ENCODE assay signal across 20 cellular contexts in the genomic region with DNA sequence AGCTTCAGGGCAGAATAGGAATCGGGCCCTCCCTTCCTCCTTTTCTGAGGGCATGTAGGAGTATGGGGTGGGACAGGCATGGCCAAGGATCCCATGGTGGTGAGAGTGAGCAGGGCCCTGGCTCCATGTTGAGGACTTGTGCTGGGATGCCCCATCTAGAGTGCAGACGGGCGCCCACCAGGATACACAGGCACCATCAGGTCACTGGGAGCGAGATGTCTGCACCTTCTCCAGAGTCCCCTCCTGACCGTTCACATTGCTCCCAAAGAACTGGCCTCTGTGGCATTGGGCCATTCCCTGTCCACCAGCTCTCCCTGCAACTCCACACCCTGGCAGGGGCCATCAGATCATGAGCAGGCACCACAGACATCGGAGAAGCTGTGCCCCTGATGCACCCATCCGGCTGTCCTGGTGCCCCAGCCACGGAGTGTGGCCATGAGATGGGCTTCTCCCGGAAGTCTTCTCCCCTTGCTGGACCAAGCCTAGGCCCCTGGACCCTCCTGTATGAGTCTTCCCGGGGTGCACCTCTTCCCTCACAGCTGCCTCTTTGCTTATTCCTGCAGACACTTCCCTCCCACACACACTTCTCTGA.
A peak's percentile ranks its signal among the peaks of the same experiment; 100 is the strongest.
DNase-seq lines count a peak whose midpoint lies in the region; ATAC-seq and TF ChIP-seq lines count a peak whose summit lies in the region.
"Had no signal": no experiment of that assay in that cellular context is flagged by ENCODE, and none has a peak within 500 bp of the region (broad histone marks: within the 10 kb centered on the region; RNA-seq: fewer than 3 reads in every experiment).

No MANE protein-coding gene starts in this region.

- no CpG with 5 or more reads among the region's 10 CpGs for WGBS in neuronal stem cell (ENCODE audit: extremely low coverage in 2 of 2, insufficient read length in 2 of 2, insufficient replicate concordance in 1 of 2), 2 donors
- 80 to 85% methylated on average over 10 of the region's 10 CpGs for WGBS in aorta, 2 donors

- H3K4me3 ChIP-seq in neuronal stem cell (ENCODE audit: low read length in 2 of 2), result no peak overlapping the region
- no peak overlapping the region for H3K4me3 ChIP-seq in aorta (ENCODE audit: low read length in 2 of 2)
- H3K4me3 ChIP-seq: A549; BLaER1 treated with 17β-estradiol and CSF1 and Interleukin-3, amounts not matched to agents 10 nM and 100 nM; HAP-1 had no signal

- no peak overlapping the region for H2BK12ac ChIP-seq in neuronal stem cell (ENCODE audit: low read length)

- peak; percentile 30 for DNase-seq in islet precursor cell
- no peak for DNase-seq in neuronal stem cell (ENCODE audit: low spot score)
- no peak for DNase-seq in aorta
- DNase-seq in substantia nigra (lab: John Stamatoyannopoulos, UW), result no peak
- DNase-seq in SK-N-DZ (ENCODE audit: low spot score), result no peak
- DNase-seq in effector memory CD8-positive, alpha-beta T cell, result no peak
- DNase-seq: 8988T; ACHN; AML-193; BE2C; Caco-2; CD8-positive, alpha-beta T cell; DMS153; DND-41; GOT3; HFFc6 had no signal

- H2AK5ac ChIP-seq in neuronal stem cell (ENCODE audit: low read depth, low read length), result peak overlapping the region; percentile 4

- H3K4me1 ChIP-seq in neuronal stem cell (ENCODE audit: control insufficient read depth in 2 of 2, insufficient read depth in 1 of 2, low read depth in 1 of 2, low read length in 2 of 2) (no peaks in the 10 kb centered on the region), aorta (ENCODE audit: control insufficient read depth in 1 of 2, insufficient read depth in 2 of 2, low read length in 2 of 2) (no peaks in the 10 kb centered on the region)
- H3K4me1 ChIP-seq: A549; BE2C; BLaER1 treated with 17β-estradiol and CSF1 and Interleukin-3, amounts not matched to agents 10 nM and 100 nM; Caco-2; HAP-1 had no signal

- no peak overlapping the region for H3K14ac ChIP-seq in neuronal stem cell (ENCODE audit: low read length)

- H2BK120ac ChIP-seq in neuronal stem cell (ENCODE audit: low read depth, low read length), result peak overlapping the region; percentile 24

- no peak overlapping the region for H4K91ac ChIP-seq in neuronal stem cell (ENCODE audit: low read depth, low read length, poor library complexity)

- H3K9me3 ChIP-seq in neuronal stem cell (replicated peaks in 1 of 2; ENCODE audit: control insufficient read depth in 2 of 2, insufficient read depth in 1 of 2, low read depth in 1 of 2, low read length in 2 of 2) (peaks cover 6 to 40% of the 10 kb centered on the region in 2 donors), aorta (ENCODE audit: control insufficient read depth, low read length) (peaks cover 5% of the 10 kb centered on the region)
- H3K9me3 ChIP-seq: BE2C, HAP-1 had no signal

- H3K9me3 Mint-ChIP-seq in effector memory CD8-positive, alpha-beta T cell, result peaks cover 15 to 33% of the 10 kb centered on the region in 2 donors

- peak overlapping the region; percentile 14; the same call in 1 of the 2 replicates for H3K27ac ChIP-seq in C4-2B
- H3K27ac ChIP-seq in neuronal stem cell (replicated peaks; ENCODE audit: low read length), result no peak overlapping the region
- no peak overlapping the region for H3K27ac ChIP-seq in aorta (ENCODE audit: low read depth in 1 of 2, low read length in 2 of 2)
- H3K27ac ChIP-seq in substantia nigra (ENCODE audit: low read depth, low read length, poor library complexity, severe bottlenecking), result no peak overlapping the region
- H3K27ac ChIP-seq: A549; BLaER1 treated with 17β-estradiol and CSF1 and Interleukin-3, amounts not matched to agents 10 nM and 100 nM had no signal

- ATAC-seq in aorta (ENCODE audit: low FRiP score), result peak; percentile 33
- ATAC-seq in effector memory CD8-positive, alpha-beta T cell (replicated peaks), result no peak
- ATAC-seq: A549; CD8-positive, alpha-beta T cell had no signal

- H3K18ac ChIP-seq in neuronal stem cell (ENCODE audit: low read length), result peak overlapping the region; percentile 61

- peak overlapping the region; percentile 8 for H2BK5ac ChIP-seq in neuronal stem cell (ENCODE audit: low read length)

- H3K27me3 Mint-ChIP-seq in effector memory CD8-positive, alpha-beta T cell, result no peaks in the 10 kb centered on the region

- H3K79me1 ChIP-seq in neuronal stem cell (ENCODE audit: low read depth, low read length), result no peaks in the 10 kb centered on the region

- H2BK15ac ChIP-seq in neuronal stem cell (ENCODE audit: low read length), result no peak overlapping the region

- no peak overlapping the region for H3K4ac ChIP-seq in neuronal stem cell (ENCODE audit: low read length)

- no peak overlapping the region for H2AFZ ChIP-seq in neuronal stem cell (ENCODE audit: low read length)

- no peak overlapping the region for H3K4me3 Mint-ChIP-seq in effector memory CD8-positive, alpha-beta T cell
- H3K4me3 Mint-ChIP-seq: CD8-positive, alpha-beta T cell; HFFc6 had no signal

- TF ChIP-seq CTCF in C4-2B (conservative IDR thresholded peaks at IDR 0.05), result no peak

- H3K27ac Mint-ChIP-seq in effector memory CD8-positive, alpha-beta T cell, result no peak overlapping the region
- H3K27ac Mint-ChIP-seq: CD8-positive, alpha-beta T cell; HFFc6 had no signal

- H3K36me3 Mint-ChIP-seq in effector memory CD8-positive, alpha-beta T cell (ENCODE audit: insufficient read depth), result peaks cover 6% of the 10 kb centered on the region
- H3K36me3 Mint-ChIP-seq: CD8-positive, alpha-beta T cell had no signal

- peak overlapping the region; percentile 14 for H3K23ac ChIP-seq in neuronal stem cell (ENCODE audit: low read depth, low read length, poor library complexity)

- no peak overlapping the region for H4K8ac ChIP-seq in neuronal stem cell (ENCODE audit: low read depth, low read length)

- no peak overlapping the region for H3K4me2 ChIP-seq in neuronal stem cell (ENCODE audit: insufficient read depth, low read length, poor library complexity, severe bottlenecking)
- H3K4me2 ChIP-seq: A549; BLaER1 treated with 17β-estradiol and CSF1 and Interleukin-3, amounts not matched to agents 10 nM and 100 nM had no signal

- H3K9ac ChIP-seq in neuronal stem cell (ENCODE audit: low read depth, low read length, poor library complexity), result no peak overlapping the region
- H3K9ac ChIP-seq: BLaER1 treated with 17β-estradiol and CSF1 and Interleukin-3, amounts not matched to agents 10 nM and 100 nM had no signal

- peaks cover 0 to 3% of the 10 kb centered on the region in 2 donors for H3K36me3 ChIP-seq in neuronal stem cell (replicated peaks in 1 of 2; ENCODE audit: control insufficient read depth in 2 of 2, insufficient read depth in 2 of 2, low read length in 2 of 2)
- H3K36me3 ChIP-seq in aorta (ENCODE audit: control insufficient read depth in 1 of 2, insufficient read depth in 2 of 2, low read length in 1 of 2), result no peaks in the 10 kb centered on the region
- H3K36me3 ChIP-seq: BE2C; BLaER1 treated with 17β-estradiol and CSF1 and Interleukin-3, amounts not matched to agents 10 nM and 100 nM; HAP-1 had no signal

- intact Hi-C loops in aorta (cut with DNase I), result no loop called here

- no peaks in the 10 kb centered on the region for H3K4me1 Mint-ChIP-seq in effector memory CD8-positive, alpha-beta T cell (ENCODE audit: low read depth in 2 of 2)

- no peaks in the 10 kb centered on the region for H3K27me3 ChIP-seq in neuronal stem cell (ENCODE audit: control insufficient read depth in 3 of 3, insufficient read depth in 3 of 3, low read depth in 1 of 3, low read length in 3 of 3)
- no peaks in the 10 kb centered on the region for H3K27me3 ChIP-seq in aorta (ENCODE audit: control insufficient read depth in 1 of 2, insufficient read depth in 2 of 2, low read length in 1 of 2)
- H3K27me3 ChIP-seq: BE2C; BLaER1 treated with 17β-estradiol and CSF1 and Interleukin-3, amounts not matched to agents 10 nM and 100 nM had no signal
